Comparison of ENCODE assay signal across 18 cellular contexts in the genomic region with DNA sequence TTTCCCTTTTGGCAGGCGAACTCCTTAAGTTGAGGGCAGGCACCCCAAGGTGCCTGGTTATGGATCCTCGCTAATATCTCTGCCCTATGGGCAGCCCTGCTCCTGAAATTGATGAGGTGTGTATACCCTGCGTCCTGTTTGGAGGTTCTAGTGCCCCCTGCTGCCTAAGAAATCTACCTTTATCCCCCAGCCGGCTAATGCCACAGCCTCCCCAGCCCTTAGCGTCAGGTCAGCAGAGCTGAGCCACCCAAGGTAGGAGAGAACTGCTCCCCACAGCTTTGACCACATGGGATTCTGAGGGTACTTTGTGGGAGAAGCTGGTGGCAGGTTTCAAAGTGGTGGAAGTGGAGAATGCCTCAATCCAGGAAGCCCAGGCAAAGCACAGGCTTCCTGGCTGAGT.
"Had no signal": no experiment of that assay in that cellular context is flagged by ENCODE, and none has a peak within 500 bp of the region (broad histone marks: within the 10 kb centered on the region; RNA-seq: fewer than 3 reads in every experiment).

No MANE protein-coding gene starts in this region.

- H3K27ac ChIP-seq: esophagus squamous epithelium, gastroesophageal sphincter, sigmoid colon, skin epidermis, stomach, thoracic aorta, transverse colon had no signal

- DNase-seq: effector memory CD8-positive, alpha-beta T cell; esophagus squamous epithelium; foreskin fibroblast; glutamatergic neuron; kidney glomerular epithelial cell; mesendoderm; naive B cell; nephron progenitor cell; sigmoid colon; stimulated activated CD4-positive, alpha-beta T cell treated with anti-CD3 and anti-CD28 coated beads, Interleukin-2, amount 100 ng/mL, for 24 hours; stimulated activated CD4-positive, alpha-beta T cell treated with anti-CD3 and anti-CD28 coated beads, Interleukin-4, amount 100 ng/mL, for 4 hours; stimulated activated naive B cell treated with anti-CD40 and anti-IgM and Interleukin-4, amounts not matched to agents 10 μg/mL and 1 μg/mL and 100 μg/mL, for 72 hours; stomach; substantia nigra; transverse colon had no signal

- H3K27me3 ChIP-seq: esophagus squamous epithelium, gastroesophageal sphincter, sigmoid colon, stomach, transverse colon had no signal

- H3K36me3 ChIP-seq: esophagus squamous epithelium, gastroesophageal sphincter, sigmoid colon, stomach, thoracic aorta, transverse colon had no signal

- H3K27ac Mint-ChIP-seq: naive B cell; nephron progenitor cell; stimulated activated naive B cell treated with anti-CD40 and anti-IgM and Interleukin-4, amounts not matched to agents 10 μg/mL and 1 μg/mL and 100 μg/mL, for 72 hours had no signal

- H3K9me3 ChIP-seq: esophagus squamous epithelium, sigmoid colon, stomach, thoracic aorta, transverse colon had no signal

- H3K27me3 Mint-ChIP-seq: effector memory CD8-positive, alpha-beta T cell; naive B cell; stimulated activated naive B cell treated with anti-CD40 and anti-IgM and Interleukin-4, amounts not matched to agents 10 μg/mL and 1 μg/mL and 100 μg/mL, for 72 hours had no signal

- H3K4me1 Mint-ChIP-seq: naive B cell, nephron progenitor cell had no signal

- H3K4me1 ChIP-seq: esophagus squamous epithelium, transverse colon had no signal

- H3K9me3 Mint-ChIP-seq: effector memory CD8-positive, alpha-beta T cell; nephron progenitor cell had no signal

- ATAC-seq: effector memory CD8-positive, alpha-beta T cell; gastroesophageal sphincter; stimulated activated naive B cell treated with anti-CD40 and anti-IgM and Interleukin-4, amounts not matched to agents 10 μg/mL and 1 μg/mL and 100 μg/mL, for 72 hours had no signal

- H3K36me3 Mint-ChIP-seq: naive B cell had no signal

- H3K4me3 ChIP-seq: esophagus squamous epithelium, gastroesophageal sphincter, sigmoid colon, skin epidermis, stomach, thoracic aorta, transverse colon had no signal

- H3K4me3 Mint-ChIP-seq: effector memory CD8-positive, alpha-beta T cell; nephron progenitor cell; stimulated activated naive B cell treated with anti-CD40 and anti-IgM and Interleukin-4, amounts not matched to agents 10 μg/mL and 1 μg/mL and 100 μg/mL, for 72 hours had no signal
